ENCODE assay signal across 15 cellular contexts in the genomic region with DNA sequence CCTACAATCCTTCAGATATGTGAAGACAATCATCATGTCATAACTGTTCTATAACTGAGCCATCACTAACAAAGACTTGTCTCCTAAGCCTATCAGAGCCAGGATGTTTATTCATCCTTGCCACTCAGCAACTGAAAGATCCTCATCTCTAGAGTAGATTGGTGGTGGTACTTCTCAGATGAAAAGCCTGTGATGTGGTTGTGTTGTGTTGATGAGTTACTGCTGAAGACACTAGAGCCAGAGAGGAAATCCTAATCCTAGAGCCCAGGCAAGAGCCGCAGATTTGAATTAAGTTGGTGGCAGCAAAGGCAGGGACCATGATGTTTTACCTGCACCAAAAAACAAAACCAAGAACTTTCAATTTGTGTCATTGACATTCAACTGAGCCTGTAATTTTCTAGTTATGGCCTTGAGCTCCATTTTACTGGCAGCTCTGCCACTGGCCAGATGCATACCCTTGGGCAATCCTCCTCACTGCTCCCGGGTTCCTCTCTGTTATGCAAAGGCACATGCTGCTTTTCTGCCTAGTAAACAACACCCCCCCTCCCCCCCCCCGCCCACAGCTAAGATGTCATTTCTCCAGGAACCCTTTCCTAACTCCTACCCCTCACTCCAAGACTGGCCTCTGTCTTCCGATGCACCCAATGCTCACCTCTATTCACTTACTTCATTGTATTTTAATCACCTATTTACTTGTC. TPM values are rescaled to one million over a fixed set of nuclear protein-coding genes. Genes with fewer than 3 reads are reported as not detected.
DNase-seq lines count a peak whose midpoint lies in the region; ATAC-seq and TF ChIP-seq lines count a peak whose summit lies in the region.
"Had no signal": no experiment of that assay in that cellular context is flagged by ENCODE, and none has a peak within 500 bp of the region (broad histone marks: within the 10 kb centered on the region; RNA-seq: fewer than 3 reads in every experiment).

No MANE protein-coding gene starts in this region.

- no peak overlapping the region for H3K9ac ChIP-seq in neural progenitor cell
- H3K9ac ChIP-seq: parathyroid adenoma had no signal

- no peaks in the 10 kb centered on the region for H3K79me2 ChIP-seq in GM23338 (replicated peaks; ENCODE audit: insufficient read depth)
- H3K79me2 ChIP-seq in neural progenitor cell (ENCODE audit: low read depth) = peaks cover 7% of the 10 kb centered on the region

- H3K27me3 Mint-ChIP-seq in CD14-positive monocyte (ENCODE audit: low read depth in 3 of 3) (peaks cover 0 to 3% (median 0%) of the 10 kb centered on the region in 3 donors), GM23338 (ENCODE audit: insufficient read depth, low read depth, poor library complexity) (peaks cover 4% of the 10 kb centered on the region), neural progenitor cell (ENCODE audit: insufficient read depth, low read depth) (no peaks in the 10 kb centered on the region)
- H3K27me3 Mint-ChIP-seq in naive thymus-derived CD8-positive, alpha-beta T cell = no peaks in the 10 kb centered on the region
- H3K27me3 Mint-ChIP-seq: activated naive CD8-positive, alpha-beta T cell; IgD-negative memory B cell had no signal

- H3K27ac Mint-ChIP-seq in CD14-positive monocyte (peak overlapping the region in 5 of 7 donors; percentile 30 to 91 (median 79)), GM23338 (no peak overlapping the region), neural progenitor cell (no peak overlapping the region)
- peak overlapping the region in 4 of 10 donors; percentile 0 to 23 (median 4) for H3K27ac Mint-ChIP-seq in naive thymus-derived CD8-positive, alpha-beta T cell
- H3K27ac Mint-ChIP-seq: activated naive CD8-positive, alpha-beta T cell; IgD-negative memory B cell had no signal

- peaks cover 35% of the 10 kb centered on the region for H3K4me1 Mint-ChIP-seq in CD14-positive monocyte
- H3K4me1 Mint-ChIP-seq in GM23338 = peaks cover 33% of the 10 kb centered on the region
- peaks cover 15 to 39% (median 34%) of the 10 kb centered on the region in 4 donors for H3K4me1 Mint-ChIP-seq in naive thymus-derived CD8-positive, alpha-beta T cell
- H3K4me1 Mint-ChIP-seq in neural progenitor cell = peaks cover 15% of the 10 kb centered on the region

- H3K9me3 Mint-ChIP-seq in CD14-positive monocyte (no peaks in the 10 kb centered on the region), GM23338 (no peaks in the 10 kb centered on the region), neural progenitor cell (peaks cover 3% of the 10 kb centered on the region)
- H3K9me3 Mint-ChIP-seq in naive thymus-derived CD8-positive, alpha-beta T cell = peaks cover 0 to 1% (median 0%) of the 10 kb centered on the region in 9 donors

- DNase-seq in CD14-positive monocyte (ENCODE audit: low spot score) (no peak), GM23338 (ENCODE audit: low spot score) (no peak), dedifferentiated amniotic fluid mesenchymal stem cell (ENCODE audit: extremely low spot score) (no peak), NOMO-1 treated with DMSO at 0.1 percent for 48 hours (lab: John Stamatoyannopoulos, UW; ENCODE audit: unreplicated experiment) (no peak), neural progenitor cell (ENCODE audit: low spot score) (no peak), DMS53 treated with DMSO at 0.1 percent for 48 hours (lab: John Stamatoyannopoulos, UW; ENCODE audit: unreplicated experiment) (no peak)
- DNase-seq in activated T-cell treated with anti-CD3 and anti-CD28 coated beads, Interleukin-2, amount 50 U/mL, for 48 hours = peak; percentile 47 to 63
- DNase-seq in naive thymus-derived CD8-positive, alpha-beta T cell = peak in 4 of 10 donors; percentile 10 to 62 (median 34)
- DNase-seq: C1 segment of cervical spinal cord, cortex of kidney, NCI-H1417 treated with DMSO at 0.1 percent for 48 hours, NCI-H524 had no signal

- no peak for TF ChIP-seq CTCF in CD14-positive monocyte (IDR thresholded peaks at IDR 0.05)
- TF ChIP-seq CTCF in GM23338 (conservative IDR thresholded peaks at IDR 0.05; ENCODE audit: low read depth in 2 of 2) = no peak
- no peak for TF ChIP-seq CTCF in neural progenitor cell (IDR thresholded peaks at IDR 0.05)

- H2AFZ ChIP-seq in GM23338 (no peak overlapping the region), neural progenitor cell (replicated peaks) (no peak overlapping the region)
- H2AFZ ChIP-seq: parathyroid adenoma had no signal

- intact Hi-C loops in CD14-positive monocyte (cut with micrococcal nuclease) = no loop called here

- H3K4me3 Mint-ChIP-seq in CD14-positive monocyte (no peak overlapping the region), GM23338 (no peak overlapping the region), neural progenitor cell (no peak overlapping the region)
- H3K4me3 Mint-ChIP-seq in naive thymus-derived CD8-positive, alpha-beta T cell = no peak overlapping the region
- H3K4me3 Mint-ChIP-seq: activated naive CD8-positive, alpha-beta T cell; IgD-negative memory B cell had no signal

- POLR2A ChIA-PET in naive thymus-derived CD8-positive, alpha-beta T cell (lab: Charles Lee) = no interaction called here

- H4K20me1 ChIP-seq in GM23338 (replicated peaks; ENCODE audit: insufficient read depth) (no peaks in the 10 kb centered on the region), neural progenitor cell (ENCODE audit: low read depth) (peaks cover 10% of the 10 kb centered on the region)

- peak overlapping the region; percentile 56; the same call in 1 of the 2 replicates for H3K4me2 ChIP-seq in GM23338
- no peak overlapping the region for H3K4me2 ChIP-seq in neural progenitor cell

- no peak overlapping the region; the same call in 1 of the 2 replicates for H3K27ac ChIP-seq in GM23338 (ENCODE audit: low read depth)
- H3K27ac ChIP-seq in neural progenitor cell = no peak overlapping the region

- no peaks in the 10 kb centered on the region for H3K9me2 ChIP-seq in GM23338 (ENCODE audit: insufficient read depth)

- peak; percentile 80 for ATAC-seq in GM23338
- ATAC-seq in naive thymus-derived CD8-positive, alpha-beta T cell = peak; percentile 74 to 93

- H3K4me1 ChIP-seq in GM23338 (ENCODE audit: insufficient read depth) (peaks cover 28% of the 10 kb centered on the region), neural progenitor cell (peaks cover 16% of the 10 kb centered on the region)

- H3K36me3 Mint-ChIP-seq in CD14-positive monocyte = no peaks in the 10 kb centered on the region
- H3K36me3 Mint-ChIP-seq in GM23338 (ENCODE audit: low read depth) = no peaks in the 10 kb centered on the region
- peaks cover 0 to 2% (median 0%) of the 10 kb centered on the region in 3 donors for H3K36me3 Mint-ChIP-seq in naive thymus-derived CD8-positive, alpha-beta T cell
- H3K36me3 Mint-ChIP-seq in neural progenitor cell = peaks cover 6% of the 10 kb centered on the region
- H3K36me3 Mint-ChIP-seq: IgD-negative memory B cell had no signal

- no peaks in the 10 kb centered on the region for H3K27me3 ChIP-seq in GM23338 (ENCODE audit: insufficient read depth)
- no peaks in the 10 kb centered on the region for H3K27me3 ChIP-seq in neural progenitor cell

- H3K4me3 ChIP-seq in GM23338 = no peak overlapping the region
- no peak overlapping the region for H3K4me3 ChIP-seq in neural progenitor cell

- no peaks in the 10 kb centered on the region for H3K9me3 ChIP-seq in neural progenitor cell (ENCODE audit: low read depth)

- no peaks in the 10 kb centered on the region for H3F3A ChIP-seq in GM23338 (replicated peaks; ENCODE audit: low read depth)
- H3F3A ChIP-seq in neural progenitor cell (ENCODE audit: low read depth) = no peaks in the 10 kb centered on the region

- H3K36me3 ChIP-seq in GM23338 (ENCODE audit: insufficient read depth) = no peaks in the 10 kb centered on the region
- H3K36me3 ChIP-seq in neural progenitor cell = no peaks in the 10 kb centered on the region

TF ChIP-seq in GM23338, 12 proteins besides CTCF, POLR2A, EP300 and RAD21 (continues in another document):
- TF ChIP-seq EZH2phosphoT487 (IDR thresholded peaks at IDR 0.05; ENCODE audit: unreplicated experiment) (no peak), ZNF114 (CRISPR knock-in tag; IDR thresholded peaks at IDR 0.05) (no peak)

RNA-seq across cellular contexts. Expression of a gene that starts 50.2 kb away (rescaled TPM):
- polyA plus RNA-seq in CD14-positive monocyte = 1 to 10 TPM; 3.4 to 4.9 TPM
- 13.1 and 26.1 TPM in 2 replicates for total RNA-seq in GM23338 (2014; rRNA removed; shearing (Covaris generic))
- polyA plus RNA-seq in GM23338 (2016; fragmentation: Nextera tagmentation; extraction: Ambion mirVana) = 6.9 and 8.3 TPM in 2 replicates
- total RNA-seq in naive thymus-derived CD8-positive, alpha-beta T cell = 10 to 100 TPM; 24.3 to 36.5 TPM
- polyA plus RNA-seq in naive thymus-derived CD8-positive, alpha-beta T cell = 10 to 100 TPM in 2 of 3 donors, 1 to 10 TPM in 1; 3.2 to 12.1 (median 10.3) TPM
- 14.0 and 23.5 TPM in 2 replicates for total RNA-seq in neural progenitor cell (ENCODE audit: low replicate concordance)

Comparison
In these comparisons a context has a peak if more than half of its experiments do, and no peak if none do; other contexts are left out.
1. DNase-seq: peak in activated T-cell treated with anti-CD3 and anti-CD28 coated beads, Interleukin-2, amount 50 U/mL, for 48 hours (2 of 2); none in CD14-positive monocyte (single experiment), GM23338 (single experiment), dedifferentiated amniotic fluid mesenchymal stem cell (single experiment), NOMO-1 treated with DMSO at 0.1 percent for 48 hours (single experiment), neural progenitor cell (single experiment) and DMS53 treated with DMSO at 0.1 percent for 48 hours (single experiment).
2. H3K27ac Mint-ChIP-seq: peak in CD14-positive monocyte (5 of 7); none in GM23338 (single experiment) and neural progenitor cell (single experiment).